Comparison of ENCODE assay signal across 11 cellular contexts in genomic region chr2:77608510-77608909, GRCh38.
"Had no signal": no experiment of that assay in that cellular context is flagged by ENCODE, and none has a peak within 500 bp of the region (broad histone marks: within the 10 kb centered on the region; RNA-seq: fewer than 3 reads in every experiment).

No MANE protein-coding gene starts in this region.

- H3K27ac ChIP-seq: GM23248 had no signal

- H3K36me3 ChIP-seq: HAP-1 had no signal

- H3K4me1 ChIP-seq: HAP-1 had no signal

- H3K27ac Mint-ChIP-seq: GM23338, H9, HFFc6 had no signal

- H3K4me3 ChIP-seq: GM23248, GM23338, HAP-1 had no signal

- H3K4me2 ChIP-seq: GM23338 had no signal

- ATAC-seq: GM23338, HCT116 had no signal

- H3K9me3 Mint-ChIP-seq: GM23338 had no signal

- H2AFZ ChIP-seq: GM23248, GM23338 had no signal

- H3K9ac ChIP-seq: GM23248 had no signal

- H3K4me3 Mint-ChIP-seq: GM23338, H9, HFFc6 had no signal

- H3K4me1 Mint-ChIP-seq: GM23338, H9 had no signal

- DNase-seq: GM23248, GOT3, H7, H9, HCEC 1CT, HFFc6 had no signal

- FAIRE-seq: H1, H54 had no signal

- H3K9me3 ChIP-seq: HAP-1 had no signal
